Comparison of ENCODE assay signal across 9 cellular contexts in genomic region chr12:6492838-6493579, GRCh38. TPM values are rescaled to one million over a fixed set of nuclear protein-coding genes. Genes with fewer than 3 reads are reported as not detected.
DNase-seq lines count a peak whose midpoint lies in the region; ATAC-seq, FAIRE-seq and TF ChIP-seq lines count a peak whose summit lies in the region.
"Had no signal": no experiment of that assay in that cellular context is flagged by ENCODE, and none has a peak within 500 bp of the region (broad histone marks: within the 10 kb centered on the region; RNA-seq: fewer than 3 reads in every experiment).

Gene MRPL51 (minus strand): TSS chr12:6493262. CDS start chr12:6493136, 126 bp downstream.

- peak within 1 kb of the TSS; percentile 99 to 100 for H3K9ac ChIP-seq in kidney (ENCODE audit: low read length in 2 of 2)

- ATAC-seq in HG03432 (IDR thresholded peaks at IDR 0.05; ENCODE audit: unreplicated experiment), result peak; percentile 81

- peaks cover 8 to 10% of the 10 kb centered on the region in 2 donors for H3K4me1 ChIP-seq in kidney (ENCODE audit: control insufficient read depth in 1 of 2, insufficient read depth in 1 of 2, low read depth in 1 of 2, low read length in 2 of 2)

- DNase-seq in AML-193 (lab: John Stamatoyannopoulos, UW) (peak; percentile 83 to 88), NCI-H510A treated with DMSO at 0.1 percent for 48 hours (lab: John Stamatoyannopoulos, UW) (peak; percentile 84), cerebellum (ENCODE audit: low spot score) (peak; percentile 95), kidney (peak; percentile 99)
- DNase-seq in activated CD4-positive, alpha-beta T cell treated with anti-CD3 and anti-CD28 coated beads for 24 hours (ENCODE audit: low read depth in 2 of 2), result peak; percentile 94 to 98
- peak; percentile 95 to 98 for DNase-seq in stimulated activated CD4-positive, alpha-beta T cell treated with anti-CD3 and anti-CD28 coated beads, Interleukin-15, amount 100 ng/mL, for 1 hour (ENCODE audit: low read depth in 1 of 2, low spot score in 1 of 2)

- intact Hi-C loops in kidney (cut with DNase I), result no loop called here

- H3K27ac ChIP-seq in kidney (ENCODE audit: low read depth in 2 of 2, low read length in 2 of 2), result peak within 1 kb of the TSS; percentile 93 to 99

- H3K36me3 ChIP-seq in kidney (ENCODE audit: control insufficient read depth in 1 of 2, insufficient read depth in 2 of 2, low read length in 2 of 2), result peaks cover 2 to 6% of the 10 kb centered on the region in 2 donors

- peak; percentile 93 for TF ChIP-seq POLR2A in GM19193 (IDR thresholded peaks at IDR 0.05; ENCODE audit: extremely low read depth, insufficient read depth, insufficient read length)

- no peaks in the 10 kb centered on the region for H3K9me3 ChIP-seq in kidney (ENCODE audit: control insufficient read depth in 1 of 2, low read length in 2 of 2)

- TF ChIP-seq CTCF in kidney (IDR thresholded peaks at IDR 0.05; ENCODE audit: borderline replicate concordance, extremely low read depth, insufficient read depth), result no peak

- peak within 1 kb of the TSS; percentile 100 for H3K4me3 ChIP-seq in kidney (ENCODE audit: low read length in 2 of 2)

- FAIRE-seq in kidney (lab: Jason Lieb, UNC), result no peak
- FAIRE-seq: endometrium had no signal

RNA-seq across cellular contexts. Expression of gene MRPL51, which starts in this region (rescaled TPM):
- 22.6 TPM for total RNA-seq in cerebellum
- total RNA-seq in kidney, result 132 TPM
- polyA plus RNA-seq in kidney (ENCODE audit: insufficient read depth, low read depth, low replicate concordance), result 268 TPM

Comparison
In these comparisons a context has a peak if more than half of its experiments do, and no peak if none do; other contexts are left out.
1. Peak in every context shown above with its lines: DNase-seq, ATAC-seq, H3K4me3 ChIP-seq and H3K27ac ChIP-seq.